1 cellular context compared by ENCODE assay signal in genomic region chr2:188668017-188668663, GRCh38.
TF ChIP-seq lines count a peak whose summit lies in the region.

No MANE protein-coding gene starts in this region.

TF ChIP-seq in A549, 52 proteins besides CTCF, POLR2A, EP300 and RAD21 (continued from another document):
- TF ChIP-seq ZNF302 (CRISPR knock-in tag; IDR thresholded peaks at IDR 0.05) (no peak), BCL3 (IDR thresholded peaks at IDR 0.05) (no peak), NPAS2 (CRISPR knock-in tag; IDR thresholded peaks at IDR 0.05; ENCODE audit: borderline replicate concordance) (no peak), NR3C1 (IDR thresholded peaks at IDR 0.05) (no peak), CHD4 (IDR thresholded peaks at IDR 0.05; ENCODE audit: borderline replicate concordance) (no peak), JUNB (IDR thresholded peaks at IDR 0.05) (peak; percentile 54; the same call in 1 of the 2 replicates), HOXA7 (CRISPR knock-in tag; IDR thresholded peaks at IDR 0.05) (no peak)
